Comparison of ENCODE assay signal across 25 cellular contexts in the genomic region with DNA sequence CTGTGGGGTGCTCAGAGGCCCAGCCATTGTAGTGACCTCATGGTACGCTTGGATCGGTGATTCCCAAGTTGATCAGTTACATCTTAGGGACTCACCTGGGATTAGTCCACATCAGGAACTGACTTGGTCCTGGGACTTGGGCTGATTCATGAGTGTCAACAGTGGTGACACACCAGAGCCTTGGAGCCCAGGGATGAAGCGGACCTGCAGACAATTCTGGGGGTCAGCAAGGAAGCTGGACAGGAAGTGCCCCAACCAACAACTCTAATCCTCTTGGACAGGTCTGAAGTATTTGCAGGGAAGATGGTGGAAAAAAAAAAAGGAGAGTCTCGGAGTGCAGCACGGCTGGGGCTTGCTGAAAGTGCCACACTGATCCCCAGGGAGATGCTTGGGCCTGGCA.
DNase-seq lines count a peak whose midpoint lies in the region; ATAC-seq and TF ChIP-seq lines count a peak whose summit lies in the region.
"Had no signal": no experiment of that assay in that cellular context is flagged by ENCODE, and none has a peak within 500 bp of the region (broad histone marks: within the 10 kb centered on the region; RNA-seq: fewer than 3 reads in every experiment).

No MANE protein-coding gene starts in this region.

- H3K4me1 Mint-ChIP-seq in Calu3 (ENCODE audit: low read depth, unreplicated experiment) = peaks cover 59% of the 10 kb centered on the region
- no peaks in the 10 kb centered on the region for H3K4me1 Mint-ChIP-seq in CD4-positive, alpha-beta memory T cell
- H3K4me1 Mint-ChIP-seq: CD14-positive monocyte; CD4-positive, CD25-positive, alpha-beta regulatory T cell had no signal

- no peak for DNase-seq in Calu3
- peak; percentile 18 for DNase-seq in PC-3
- peak; percentile 13 for DNase-seq in kidney tubule cell (ENCODE audit: low spot score)
- DNase-seq in posterior vena cava (ENCODE audit: low spot score) = peak; percentile 32
- no peak for DNase-seq in CD4-positive, alpha-beta memory T cell
- DNase-seq in HAP-1 (ENCODE audit: low spot score in 2 of 2) = no peak
- no peak for DNase-seq in MV-4-11 (lab: John Stamatoyannopoulos, UW)
- DNase-seq in hippocampal formation (lab: John Stamatoyannopoulos, UW) = no peak
- DNase-seq: 8988T; ACHN; BE2C; C1 segment of cervical spinal cord; Caco-2; CD4-positive, CD25-positive, alpha-beta regulatory T cell; CD8-positive, alpha-beta T cell; DMS 273 treated with DMSO at 0.1 percent for 48 hours; DMS153; DMS53; DMS79; DND-41; EL; GDM1 had no signal

- H2AFZ ChIP-seq in PC-3 (ENCODE audit: low read length) = no peak overlapping the region

- no peak overlapping the region for H3K27ac ChIP-seq in PC-3 (ENCODE audit: low read length)
- no peak overlapping the region for H3K27ac ChIP-seq in CD4-positive, alpha-beta memory T cell (ENCODE audit: low read depth, low read length)

- H3K9me3 ChIP-seq in PC-3 (ENCODE audit: low read length) = no peaks in the 10 kb centered on the region
- no peaks in the 10 kb centered on the region for H3K9me3 ChIP-seq in CD4-positive, alpha-beta memory T cell (ENCODE audit: control insufficient read depth in 1 of 2, low read length in 2 of 2)
- no peaks in the 10 kb centered on the region; the same call in 1 of the 2 replicates for H3K9me3 ChIP-seq in HAP-1
- H3K9me3 ChIP-seq: BE2C, Caco-2 had no signal

- no peaks in the 10 kb centered on the region for H3K4me1 ChIP-seq in PC-3 (ENCODE audit: insufficient read depth, low read length)
- no peaks in the 10 kb centered on the region for H3K4me1 ChIP-seq in CD4-positive, alpha-beta memory T cell (ENCODE audit: insufficient read depth, low read length)
- H3K4me1 ChIP-seq in HAP-1 = peaks cover 3% of the 10 kb centered on the region; the same call in 1 of the 2 replicates
- H3K4me1 ChIP-seq: BE2C, Caco-2 had no signal

- no peaks in the 10 kb centered on the region for H3F3A ChIP-seq in PC-3 (ENCODE audit: low read length, unreplicated experiment)

- H3K9me3 Mint-ChIP-seq in Calu3 (ENCODE audit: low read depth, unreplicated experiment) = no peaks in the 10 kb centered on the region
- H3K9me3 Mint-ChIP-seq in CD4-positive, alpha-beta memory T cell = no peaks in the 10 kb centered on the region
- H3K9me3 Mint-ChIP-seq: CD4-positive, CD25-positive, alpha-beta regulatory T cell; CD8-positive, alpha-beta T cell had no signal

- H3K4me3 ChIP-seq in PC-3 (ENCODE audit: low read length) (no peak overlapping the region), HAP-1 (no peak overlapping the region)
- no peak overlapping the region for H3K4me3 ChIP-seq in CD4-positive, alpha-beta memory T cell (ENCODE audit: low read length in 2 of 2)
- H3K4me3 ChIP-seq: BLaER1, GM12878 had no signal

- ATAC-seq in PC-3 = no peak
- ATAC-seq: CD8-positive, alpha-beta T cell had no signal

- no peaks in the 10 kb centered on the region for H3K27me3 ChIP-seq in PC-3 (ENCODE audit: low read length)
- H3K27me3 ChIP-seq in CD4-positive, alpha-beta memory T cell (ENCODE audit: insufficient read depth, low read length) = no peaks in the 10 kb centered on the region
- no peaks in the 10 kb centered on the region for H3K27me3 ChIP-seq in HAP-1 (ENCODE audit: low read depth)
- H3K27me3 ChIP-seq: BE2C, BLaER1 had no signal

- in situ Hi-C loops in HAP-1 (cut with MboI; ENCODE audit: low sequenced_read_pairs) = no loop called here

- no peak overlapping the region for H3K9ac ChIP-seq in PC-3 (ENCODE audit: low read length)
- H3K9ac ChIP-seq: BLaER1 had no signal

- H4K20me1 ChIP-seq in PC-3 (ENCODE audit: low read length) = no peaks in the 10 kb centered on the region
- H4K20me1 ChIP-seq: BLaER1 had no signal

- BruUV-seq in Calu3 (replicated peaks; lab: Mats Ljungman, UMichigan) (no TSS peak), PC-3 (replicated peaks; lab: Mats Ljungman, UMichigan) (no TSS peak)

- no peak overlapping the region for H3K4me2 ChIP-seq in PC-3 (ENCODE audit: low read length)

- H3K79me2 ChIP-seq in PC-3 (ENCODE audit: low read length) = no peaks in the 10 kb centered on the region

- POLR2A ChIA-PET in PC-3 (lab: Charles Lee; ENCODE audit: unreplicated experiment) = no interaction called here
- POLR2A ChIA-PET in CD4-positive, alpha-beta memory T cell (lab: Charles Lee; ENCODE audit: partially characterized antibody) = no interaction called here

- H3K36me3 Mint-ChIP-seq in Calu3 (ENCODE audit: insufficient read depth, unreplicated experiment) = peaks cover 32% of the 10 kb centered on the region
- no peaks in the 10 kb centered on the region for H3K36me3 Mint-ChIP-seq in CD4-positive, alpha-beta memory T cell
- H3K36me3 Mint-ChIP-seq: CD14-positive monocyte; CD4-positive, CD25-positive, alpha-beta regulatory T cell; CD8-positive, alpha-beta T cell had no signal

- no peaks in the 10 kb centered on the region for H3K9me2 ChIP-seq in PC-3 (replicated peaks; ENCODE audit: low read length)

- CTCF ChIA-PET in Calu3 (lab: Charles Lee) (no interaction called here), PC-3 (lab: Charles Lee) (no interaction called here)
- CTCF ChIA-PET in CD4-positive, alpha-beta memory T cell (lab: Charles Lee; ENCODE audit: partially characterized antibody) = no interaction called here

- H3K36me3 ChIP-seq in PC-3 (ENCODE audit: low read depth, low read length) = no peaks in the 10 kb centered on the region
- no peaks in the 10 kb centered on the region for H3K36me3 ChIP-seq in CD4-positive, alpha-beta memory T cell (ENCODE audit: insufficient read depth, low read length)
- H3K36me3 ChIP-seq in HAP-1 (replicated peaks) = no peaks in the 10 kb centered on the region
- H3K36me3 ChIP-seq: BE2C, BLaER1 had no signal

- intact Hi-C loops in Calu3 (cut with micrococcal nuclease; ENCODE audit: unreplicated experiment) = no loop called here
- intact Hi-C loops in PC-3 (cut with micrococcal nuclease) = no loop called here
- intact Hi-C loops in posterior vena cava (cut with DNase I) = no loop called here
- intact Hi-C loops in CD4-positive, alpha-beta memory T cell (cut with micrococcal nuclease) = no loop called here

- peak overlapping the region; percentile 32 for H3K4me3 Mint-ChIP-seq in Calu3 (ENCODE audit: low read depth, unreplicated experiment)
- H3K4me3 Mint-ChIP-seq in CD4-positive, alpha-beta memory T cell = no peak overlapping the region
- H3K4me3 Mint-ChIP-seq: CD14-positive monocyte; CD4-positive, CD25-positive, alpha-beta regulatory T cell; CD8-positive, alpha-beta T cell had no signal

- TF ChIP-seq CTCF in Calu3 (IDR thresholded peaks at IDR 0.05; ENCODE audit: unreplicated experiment) (no peak), PC-3 (conservative IDR thresholded peaks at IDR 0.05; ENCODE audit: low read depth, low read length) (no peak)

- no peaks in the 10 kb centered on the region for H3K27me3 Mint-ChIP-seq in Calu3 (ENCODE audit: unreplicated experiment)
- peaks cover 4% of the 10 kb centered on the region in 2 donors for H3K27me3 Mint-ChIP-seq in CD4-positive, alpha-beta memory T cell

- peak overlapping the region; percentile 80 for H3K27ac Mint-ChIP-seq in Calu3 (ENCODE audit: unreplicated experiment)
- no peak overlapping the region for H3K27ac Mint-ChIP-seq in CD4-positive, alpha-beta memory T cell
- H3K27ac Mint-ChIP-seq: CD4-positive, CD25-positive, alpha-beta regulatory T cell; CD8-positive, alpha-beta T cell had no signal

Comparison
In these comparisons a context has a peak if more than half of its experiments do, and no peak if none do; other contexts are left out.
1. DNase-seq: peak in PC-3 (single experiment), kidney tubule cell (single experiment) and posterior vena cava (single experiment); none in Calu3 (single experiment), CD4-positive, alpha-beta memory T cell (0 of 5), HAP-1 (0 of 2), MV-4-11 (single experiment) and hippocampal formation (0 of 2).